1 cellular context compared by ENCODE assay signal in genomic region chr16:50584033-50584722, GRCh38.
TF ChIP-seq lines count a peak whose summit lies in the region.

No MANE protein-coding gene starts in this region.

TF ChIP-seq in HepG2, 621 proteins besides CTCF, POLR2A, EP300 and RAD21 (continued from another document):
- 0 out of 2 replicates have a peak, but pooled peaks have one; percentile 39 for TF ChIP-seq ZNF276 (CRISPR knock-in tag; IDR thresholded peaks at IDR 0.05; ENCODE audit: low read depth)
- no peak for TF ChIP-seq ISX (CRISPR knock-in tag; conservative IDR thresholded peaks at IDR 0.05)
- TF ChIP-seq ZNF629 (CRISPR knock-in tag; conservative IDR thresholded peaks at IDR 0.05), result peak; percentile 97
- peak; percentile 40 for TF ChIP-seq POLR2G (IDR thresholded peaks at IDR 0.05; ENCODE audit: low read depth, low read length)
- TF ChIP-seq MEF2D (CRISPR knock-in tag; IDR thresholded peaks at IDR 0.05), result no peak
- TF ChIP-seq ZMYM3 (CRISPR knock-in tag; IDR thresholded peaks at IDR 0.05), result peak; percentile 82
- TF ChIP-seq CHD4 (IDR thresholded peaks at IDR 0.05; ENCODE audit: borderline replicate concordance, low read length), result peak; percentile 93; the same call in 1 of the 2 replicates
- TF ChIP-seq RBM22 (optimal IDR thresholded peaks at IDR 0.05; ENCODE audit: low read length), result peak; percentile 81
- 0 out of 2 replicates have a peak, but pooled peaks have one; percentile 35 for TF ChIP-seq PAWR (CRISPR knock-in tag; IDR thresholded peaks at IDR 0.05; ENCODE audit: borderline replicate concordance)
- no peak for TF ChIP-seq ZSCAN25 (CRISPR knock-in tag; IDR thresholded peaks at IDR 0.05)
- TF ChIP-seq ZNF609 (CRISPR knock-in tag; IDR thresholded peaks at IDR 0.05; ENCODE audit: borderline replicate concordance), result 0 out of 2 replicates have a peak, but pooled peaks have one; percentile 23
- TF ChIP-seq ZNF772 (CRISPR knock-in tag; IDR thresholded peaks at IDR 0.05), result no peak
- 0 out of 2 replicates have a peak, but pooled peaks have one; percentile 27 for TF ChIP-seq ZNF552 (CRISPR knock-in tag; IDR thresholded peaks at IDR 0.05; ENCODE audit: borderline replicate concordance)
- TF ChIP-seq PBX3 (CRISPR knock-in tag; IDR thresholded peaks at IDR 0.05; ENCODE audit: borderline replicate concordance), result no peak
- 0 out of 2 replicates have a peak, but pooled peaks have one; percentile 29 for TF ChIP-seq ZNF556 (CRISPR knock-in tag; IDR thresholded peaks at IDR 0.05; ENCODE audit: borderline replicate concordance)
- TF ChIP-seq, protein P1, sequence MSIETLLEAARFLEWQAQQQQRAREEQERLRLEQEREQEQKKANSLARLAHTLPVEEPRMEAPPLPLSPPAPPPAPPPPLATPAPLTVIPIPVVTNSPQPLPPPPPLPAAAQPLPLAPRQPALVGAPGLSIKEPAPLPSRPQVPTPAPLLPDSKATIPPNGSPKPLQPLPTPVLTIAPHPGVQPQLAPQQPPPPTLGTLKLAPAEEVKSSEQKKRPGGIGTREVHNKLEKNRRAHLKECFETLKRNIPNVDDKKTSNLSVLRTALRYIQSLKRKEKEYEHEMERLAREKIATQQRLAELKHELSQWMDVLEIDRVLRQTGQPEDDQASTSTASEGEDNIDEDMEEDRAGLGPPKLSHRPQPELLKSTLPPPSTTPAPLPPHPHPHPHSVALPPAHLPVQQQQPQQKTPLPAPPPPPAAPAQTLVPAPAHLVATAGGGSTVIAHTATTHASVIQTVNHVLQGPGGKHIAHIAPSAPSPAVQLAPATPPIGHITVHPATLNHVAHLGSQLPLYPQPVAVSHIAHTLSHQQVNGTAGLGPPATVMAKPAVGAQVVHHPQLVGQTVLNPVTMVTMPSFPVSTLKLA (IDR thresholded peaks at IDR 0.05), result no peak
